Comparison of ENCODE assay signal across 20 cellular contexts in genomic region chr1:90340604-90341003, GRCh38.
DNase-seq lines count a peak whose midpoint lies in the region; ATAC-seq lines count a peak whose summit lies in the region.
"Had no signal": no experiment of that assay in that cellular context is flagged by ENCODE, and none has a peak within 500 bp of the region (broad histone marks: within the 10 kb centered on the region; RNA-seq: fewer than 3 reads in every experiment).

No MANE protein-coding gene starts in this region.

- H4K8ac ChIP-seq in trophoblast cell (ENCODE audit: low read depth, low read length): no peak overlapping the region

- H3K4me2 ChIP-seq in trophoblast cell (ENCODE audit: low read length): no peak overlapping the region

- no peaks in the 10 kb centered on the region for H3K9me3 ChIP-seq in trophoblast cell (ENCODE audit: insufficient read depth, low read depth, low read length)
- H3K9me3 ChIP-seq: psoas muscle had no signal

- no peaks in the 10 kb centered on the region for H3K79me1 ChIP-seq in trophoblast cell (ENCODE audit: low read length)

- H3K4ac ChIP-seq in trophoblast cell (ENCODE audit: low read depth, low read length): no peak overlapping the region

- no CpG with 5 or more reads among the region's 2 CpGs for WGBS in trophoblast cell (ENCODE audit: extremely low coverage, insufficient coverage, insufficient read length)

- CTCF ChIA-PET in activated CD8-positive, alpha-beta T cell treated with anti-CD3 and anti-CD28 coated beads, Interleukin-2, amount 10 ng/mL, durations not matched to agents 7 days and 5 days (lab: Charles Lee): no interaction called here

- no peak overlapping the region for H3K14ac ChIP-seq in trophoblast cell (ENCODE audit: low read length)

- H3K27ac ChIP-seq in trophoblast cell (ENCODE audit: low read depth, low read length): no peak overlapping the region
- H3K27ac ChIP-seq: 22Rv1, psoas muscle had no signal

- no peak overlapping the region for H3K9ac ChIP-seq in trophoblast cell (ENCODE audit: low read length)

- no peak overlapping the region for H4K12ac ChIP-seq in trophoblast cell (ENCODE audit: low read depth, low read length)

- peaks cover 17% of the 10 kb centered on the region for H3K4me1 Mint-ChIP-seq in activated CD8-positive, alpha-beta T cell treated with anti-CD3 and anti-CD28 coated beads, Interleukin-2, amount 10 ng/mL, durations not matched to agents 7 days and 5 days (ENCODE audit: low read depth)

- H3K4me1 ChIP-seq in trophoblast cell (ENCODE audit: control insufficient read depth in 1 of 2, insufficient read depth in 2 of 2, low read length in 2 of 2): no peaks in the 10 kb centered on the region
- H3K4me1 ChIP-seq: psoas muscle had no signal

- no peak overlapping the region for H2BK120ac ChIP-seq in trophoblast cell (ENCODE audit: insufficient read depth, low read length, poor library complexity)

- no peak overlapping the region for H2BK5ac ChIP-seq in trophoblast cell (ENCODE audit: low read depth, low read length, poor library complexity)

- H2BK12ac ChIP-seq in trophoblast cell (ENCODE audit: low read length): no peak overlapping the region

- H2AFZ ChIP-seq in trophoblast cell (ENCODE audit: insufficient read depth, low read length, poor library complexity): no peak overlapping the region

- POLR2A ChIA-PET in activated CD8-positive, alpha-beta T cell treated with anti-CD3 and anti-CD28 coated beads, Interleukin-2, amount 10 ng/mL, durations not matched to agents 7 days and 5 days (lab: Charles Lee): no interaction called here

- no peak overlapping the region for H3K27ac Mint-ChIP-seq in activated CD8-positive, alpha-beta T cell treated with anti-CD3 and anti-CD28 coated beads, Interleukin-2, amount 10 ng/mL, durations not matched to agents 7 days and 5 days
- H3K27ac Mint-ChIP-seq: activated naive CD8-positive, alpha-beta T cell treated with anti-CD3 and anti-CD28 coated beads for 36 hours; IgD-negative memory B cell; naive B cell; stimulated activated naive CD8-positive, alpha-beta T cell treated with anti-CD3 and anti-CD28 coated beads, Interleukin-15, Interleukin-2, amounts not matched to agents 100 ng/mL and 50 ng/mL, for 24 hours had no signal

- no peaks in the 10 kb centered on the region for H3K9me3 Mint-ChIP-seq in activated CD8-positive, alpha-beta T cell treated with anti-CD3 and anti-CD28 coated beads, Interleukin-2, amount 10 ng/mL, durations not matched to agents 7 days and 5 days (ENCODE audit: insufficient read depth)
- H3K9me3 Mint-ChIP-seq: activated naive CD8-positive, alpha-beta T cell treated with anti-CD3 and anti-CD28 coated beads for 36 hours had no signal

- H3K36me3 Mint-ChIP-seq in activated CD8-positive, alpha-beta T cell treated with anti-CD3 and anti-CD28 coated beads, Interleukin-2, amount 10 ng/mL, durations not matched to agents 7 days and 5 days (ENCODE audit: low read depth): no peaks in the 10 kb centered on the region
- H3K36me3 Mint-ChIP-seq: activated naive CD8-positive, alpha-beta T cell treated with anti-CD3 and anti-CD28 coated beads for 36 hours; IgD-negative memory B cell; naive B cell had no signal

- ATAC-seq in activated CD8-positive, alpha-beta T cell treated with anti-CD3 and anti-CD28 coated beads, Interleukin-2, amount 10 ng/mL, durations not matched to agents 7 days and 5 days: no peak
- ATAC-seq: psoas muscle had no signal

- peak; percentile 32 for DNase-seq in NCI-H1092 (lab: John Stamatoyannopoulos, UW)
- DNase-seq in NCI-H1092 treated with DMSO at 0.1 percent for 48 hours (lab: John Stamatoyannopoulos, UW): no peak
- DNase-seq in Jurkat, Clone E6-1 (ENCODE audit: low read depth, low spot score): peak; percentile 80
- peak; percentile 30 for DNase-seq in NCI-H69 (lab: John Stamatoyannopoulos, UW)
- peak; percentile 27 for DNase-seq in activated CD8-positive, alpha-beta T cell treated with anti-CD3 and anti-CD28 coated beads, Interleukin-2, amount 10 ng/mL, durations not matched to agents 7 days and 5 days
- no peak for DNase-seq in putamen (ENCODE audit: low spot score)
- no peak for DNase-seq in DMS 273 treated with DMSO at 0.1 percent for 48 hours (lab: John Stamatoyannopoulos, UW)
- no peak for DNase-seq in trophoblast cell
- DNase-seq: activated CD4-positive, alpha-beta T cell treated with anti-CD3 and anti-CD28 coated beads for 1 hour; activated naive CD8-positive, alpha-beta T cell treated with anti-CD3 and anti-CD28 coated beads for 36 hours; activated T-cell treated with anti-CD3 and anti-CD28 coated beads for 4 hours; C1 segment of cervical spinal cord; dermis blood vessel endothelial cell; naive B cell; NK-92 treated with Interleukin-12 subunit alpha and Interleukin-12 subunit beta, amount 100 ng/mL, for 24 hours; psoas muscle; Right ventricle myocardium superior had no signal

- H3K23ac ChIP-seq in trophoblast cell (ENCODE audit: low read length): no peak overlapping the region

- H3K36me3 ChIP-seq in trophoblast cell (ENCODE audit: control insufficient read depth in 1 of 2, insufficient read depth in 2 of 2, low read length in 2 of 2): no peaks in the 10 kb centered on the region

- no peaks in the 10 kb centered on the region for H3K27me3 Mint-ChIP-seq in activated CD8-positive, alpha-beta T cell treated with anti-CD3 and anti-CD28 coated beads, Interleukin-2, amount 10 ng/mL, durations not matched to agents 7 days and 5 days (ENCODE audit: low read depth)
- H3K27me3 Mint-ChIP-seq: activated naive CD8-positive, alpha-beta T cell treated with anti-CD3 and anti-CD28 coated beads for 36 hours; IgD-negative memory B cell; stimulated activated naive CD8-positive, alpha-beta T cell treated with anti-CD3 and anti-CD28 coated beads, Interleukin-15, Interleukin-2, amounts not matched to agents 100 ng/mL and 50 ng/mL, for 24 hours had no signal

- no peaks in the 10 kb centered on the region for H3K79me2 ChIP-seq in trophoblast cell (ENCODE audit: control insufficient read depth, insufficient read depth, low read length, poor library complexity)

- H3K18ac ChIP-seq in trophoblast cell (ENCODE audit: low read length): no peak overlapping the region

- H3K27me3 ChIP-seq in trophoblast cell (ENCODE audit: insufficient read depth, low read length): no peaks in the 10 kb centered on the region

- H3K4me3 ChIP-seq in Jurkat, Clone E6-1 (ENCODE audit: low read length): no peak overlapping the region
- no peak overlapping the region for H3K4me3 ChIP-seq in trophoblast cell (ENCODE audit: low read depth, low read length)
- H3K4me3 ChIP-seq: psoas muscle had no signal

- no peak overlapping the region for H3K4me3 Mint-ChIP-seq in activated CD8-positive, alpha-beta T cell treated with anti-CD3 and anti-CD28 coated beads, Interleukin-2, amount 10 ng/mL, durations not matched to agents 7 days and 5 days
- H3K4me3 Mint-ChIP-seq: activated naive CD8-positive, alpha-beta T cell treated with anti-CD3 and anti-CD28 coated beads for 36 hours; IgD-negative memory B cell; naive B cell; stimulated activated naive CD8-positive, alpha-beta T cell treated with anti-CD3 and anti-CD28 coated beads, Interleukin-15, Interleukin-2, amounts not matched to agents 100 ng/mL and 50 ng/mL, for 24 hours had no signal

- H4K91ac ChIP-seq in trophoblast cell (ENCODE audit: low read depth, low read length): no peak overlapping the region

- no peak overlapping the region for H2AK5ac ChIP-seq in trophoblast cell (ENCODE audit: low read length)

Comparison
In these comparisons a context has a peak if more than half of its experiments do, and no peak if none do; other contexts are left out.
1. DNase-seq: peak in NCI-H1092 (single experiment), Jurkat, Clone E6-1 (single experiment), NCI-H69 (single experiment) and activated CD8-positive, alpha-beta T cell treated with anti-CD3 and anti-CD28 coated beads, Interleukin-2, amount 10 ng/mL, durations not matched to agents 7 days and 5 days (single experiment); none in NCI-H1092 treated with DMSO at 0.1 percent for 48 hours (single experiment), putamen (single experiment), DMS 273 treated with DMSO at 0.1 percent for 48 hours (single experiment) and trophoblast cell (0 of 2).